ENCODE assay signal across 19 cellular contexts in genomic region chr1:111903148-111903857, GRCh38.
DNase-seq lines count a peak whose midpoint lies in the region; ATAC-seq and TF ChIP-seq lines count a peak whose summit lies in the region.
"Had no signal": no experiment of that assay in that cellular context is flagged by ENCODE, and none has a peak within 500 bp of the region (broad histone marks: within the 10 kb centered on the region; RNA-seq: fewer than 3 reads in every experiment).

No MANE protein-coding gene starts in this region.

- no peak overlapping the region for H2AFZ ChIP-seq in neural progenitor cell (replicated peaks)

- no peaks in the 10 kb centered on the region for H3K9me3 ChIP-seq in neural progenitor cell (ENCODE audit: low read depth)
- H3K9me3 ChIP-seq: BLaER1, SK-N-SH had no signal

- TF ChIP-seq CTCF in neural progenitor cell (IDR thresholded peaks at IDR 0.05), result no peak

- H3K9me3 Mint-ChIP-seq in neural progenitor cell, result no peaks in the 10 kb centered on the region
- H3K9me3 Mint-ChIP-seq in stimulated activated effector memory CD8-positive, alpha-beta T cell treated with anti-CD3 and anti-CD28 coated beads, Interleukin-12 subunit alpha, Interleukin-12 subunit beta, amount 100 ng/mL, for 72 hours, result no peaks in the 10 kb centered on the region
- H3K9me3 Mint-ChIP-seq: CD8-positive, alpha-beta T cell had no signal

- peaks cover 43% of the 10 kb centered on the region for H3K4me1 ChIP-seq in neural progenitor cell

- peaks cover 2% of the 10 kb centered on the region for H3K27me3 Mint-ChIP-seq in neural progenitor cell (ENCODE audit: insufficient read depth, low read depth)

- H3K4me2 ChIP-seq in neural progenitor cell, result peak overlapping the region; percentile 68
- H3K4me2 ChIP-seq: SK-N-SH had no signal

- H3K9ac ChIP-seq in neural progenitor cell, result no peak overlapping the region
- H3K9ac ChIP-seq: BLaER1, SK-N-SH had no signal

- peak overlapping the region; percentile 39 for H3K27ac ChIP-seq in cingulate gyrus (ENCODE audit: low read depth, low read length)
- peak overlapping the region; percentile 86 for H3K27ac ChIP-seq in neural progenitor cell

- ATAC-seq in stimulated activated effector memory CD8-positive, alpha-beta T cell treated with anti-CD3 and anti-CD28 coated beads, Interleukin-12 subunit alpha, Interleukin-12 subunit beta, amount 100 ng/mL, for 72 hours, result no peak
- ATAC-seq: CD8-positive, alpha-beta T cell; GM12878; Panc1 had no signal

- H3K27ac Mint-ChIP-seq in neural progenitor cell, result peak overlapping the region; percentile 97
- H3K27ac Mint-ChIP-seq in stimulated activated effector memory CD8-positive, alpha-beta T cell treated with anti-CD3 and anti-CD28 coated beads, Interleukin-12 subunit alpha, Interleukin-12 subunit beta, amount 100 ng/mL, for 72 hours, result no peak overlapping the region
- H3K27ac Mint-ChIP-seq: CD8-positive, alpha-beta T cell had no signal

- H3K36me3 ChIP-seq in neural progenitor cell, result no peaks in the 10 kb centered on the region
- H3K36me3 ChIP-seq: BLaER1 had no signal

- H3F3A ChIP-seq in neural progenitor cell (ENCODE audit: low read depth), result peaks cover 25% of the 10 kb centered on the region

- H3K27me3 ChIP-seq in neural progenitor cell, result no peaks in the 10 kb centered on the region
- H3K27me3 ChIP-seq: BLaER1 had no signal

- H4K20me1 ChIP-seq in neural progenitor cell (ENCODE audit: low read depth), result peaks cover 4% of the 10 kb centered on the region
- H4K20me1 ChIP-seq: BLaER1 had no signal

- H3K79me2 ChIP-seq in neural progenitor cell (ENCODE audit: low read depth), result no peaks in the 10 kb centered on the region

- H3K36me3 Mint-ChIP-seq in neural progenitor cell, result no peaks in the 10 kb centered on the region
- no peaks in the 10 kb centered on the region for H3K36me3 Mint-ChIP-seq in stimulated activated effector memory CD8-positive, alpha-beta T cell treated with anti-CD3 and anti-CD28 coated beads, Interleukin-12 subunit alpha, Interleukin-12 subunit beta, amount 100 ng/mL, for 72 hours
- H3K36me3 Mint-ChIP-seq: CD8-positive, alpha-beta T cell had no signal

- no peak overlapping the region for H3K4me3 ChIP-seq in neural progenitor cell
- H3K4me3 ChIP-seq: BLaER1, GM12878 had no signal

- peak; percentile 37 for DNase-seq in NCI-H510A treated with DMSO at 0.1 percent for 48 hours (lab: John Stamatoyannopoulos, UW)
- DNase-seq in NCI-H510A (lab: John Stamatoyannopoulos, UW), result no peak
- DNase-seq in NCI-H146 (lab: John Stamatoyannopoulos, UW), result peak; percentile 77
- no peak for DNase-seq in neural progenitor cell (ENCODE audit: low spot score)
- DNase-seq in stimulated activated effector memory CD8-positive, alpha-beta T cell treated with anti-CD3 and anti-CD28 coated beads, Interleukin-12 subunit alpha, Interleukin-12 subunit beta, amount 100 ng/mL, for 72 hours (ENCODE audit: low spot score in 2 of 2), result no peak
- no peak for DNase-seq in stimulated activated CD4-positive, alpha-beta T cell treated with anti-CD3 and anti-CD28 coated beads, Interleukin-12 subunit alpha, Interleukin-12 subunit beta, amount 100 ng/mL, for 4 hours
- DNase-seq: CD8-positive, alpha-beta T cell; DND-41; GDM1; KG1; NCI-H1436; NCI-H2081; NCI-H345; NCI-H748 treated with DMSO at 0.1 percent for 48 hours; SK-N-SH had no signal

- peaks cover 57% of the 10 kb centered on the region for H3K4me1 Mint-ChIP-seq in neural progenitor cell
- peaks cover 11% of the 10 kb centered on the region for H3K4me1 Mint-ChIP-seq in stimulated activated effector memory CD8-positive, alpha-beta T cell treated with anti-CD3 and anti-CD28 coated beads, Interleukin-12 subunit alpha, Interleukin-12 subunit beta, amount 100 ng/mL, for 72 hours

- H3K4me3 Mint-ChIP-seq in neural progenitor cell, result no peak overlapping the region
- no peak overlapping the region for H3K4me3 Mint-ChIP-seq in stimulated activated effector memory CD8-positive, alpha-beta T cell treated with anti-CD3 and anti-CD28 coated beads, Interleukin-12 subunit alpha, Interleukin-12 subunit beta, amount 100 ng/mL, for 72 hours
- H3K4me3 Mint-ChIP-seq: CD8-positive, alpha-beta T cell had no signal

Comparison
In these comparisons a context has a peak if more than half of its experiments do, and no peak if none do; other contexts are left out.
1. DNase-seq: peak in NCI-H510A treated with DMSO at 0.1 percent for 48 hours (single experiment) and NCI-H146 (single experiment); none in NCI-H510A (single experiment), neural progenitor cell (single experiment), stimulated activated effector memory CD8-positive, alpha-beta T cell treated with anti-CD3 and anti-CD28 coated beads, Interleukin-12 subunit alpha, Interleukin-12 subunit beta, amount 100 ng/mL, for 72 hours (0 of 2) and stimulated activated CD4-positive, alpha-beta T cell treated with anti-CD3 and anti-CD28 coated beads, Interleukin-12 subunit alpha, Interleukin-12 subunit beta, amount 100 ng/mL, for 4 hours (single experiment).